ENCODE assay signal across 12 cellular contexts in the genomic region with DNA sequence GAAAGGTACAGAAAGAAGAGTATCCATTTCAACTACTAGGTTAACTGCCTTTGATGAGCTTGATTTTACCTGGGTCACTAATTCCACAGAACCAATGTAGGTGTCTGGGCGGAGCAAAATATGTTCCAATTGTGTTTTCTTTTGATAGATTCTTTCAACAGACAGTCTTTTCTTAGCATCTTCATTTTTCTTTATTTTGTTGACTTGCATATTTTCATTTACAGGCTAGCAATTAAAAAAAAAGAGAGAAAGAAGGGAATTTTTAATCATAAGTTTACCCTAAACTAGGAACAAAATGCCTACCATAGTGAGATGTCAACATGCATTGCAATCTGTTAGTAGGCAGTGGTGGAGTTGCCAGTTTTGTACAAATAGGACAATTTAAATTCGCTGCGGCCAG. TPM values are rescaled to one million over a fixed set of nuclear protein-coding genes. Genes with fewer than 3 reads are reported as not detected.
DNase-seq lines count a peak whose midpoint lies in the region; ATAC-seq, FAIRE-seq and TF ChIP-seq lines count a peak whose summit lies in the region.
"Had no signal": no experiment of that assay in that cellular context is flagged by ENCODE, and none has a peak within 500 bp of the region (broad histone marks: within the 10 kb centered on the region; RNA-seq: fewer than 3 reads in every experiment).

No MANE protein-coding gene starts in this region.

- no peak overlapping the region for H2BK12ac ChIP-seq in trophoblast cell (ENCODE audit: low read length)

- H4K8ac ChIP-seq in trophoblast cell (ENCODE audit: low read depth, low read length) = no peak overlapping the region

- H3K9ac ChIP-seq in endothelial cell of umbilical vein (replicated peaks; ENCODE audit: extremely low read depth, insufficient read depth, low read length) (peak overlapping the region; percentile 62), trophoblast cell (ENCODE audit: low read length) (no peak overlapping the region)

- H3K27ac ChIP-seq in Peyer's patch = no peak overlapping the region
- no peak overlapping the region for H3K27ac ChIP-seq in endothelial cell of umbilical vein (ENCODE audit: insufficient read depth, low read depth, low read length)
- no peak overlapping the region for H3K27ac ChIP-seq in trophoblast cell (ENCODE audit: low read depth, low read length)
- H3K27ac ChIP-seq: ascending aorta had no signal

- POLR2A ChIA-PET in activated CD4-positive, alpha-beta T cell treated with anti-CD3 and anti-CD28 coated beads for 36 hours (lab: Charles Lee) = interaction anchor here (0.7 to 3.0 kb wide), 8 partner anchors 10 to 1251 kb away, joined by 3 to 41 read pairs (median 6); no protein-coding TSS in a partner anchor
- POLR2A ChIA-PET in endothelial cell of umbilical vein (lab: Charles Lee) = no interaction called here

- H2BK120ac ChIP-seq in trophoblast cell (ENCODE audit: insufficient read depth, low read length, poor library complexity) = no peak overlapping the region

- H4K91ac ChIP-seq in trophoblast cell (ENCODE audit: low read depth, low read length) = no peak overlapping the region

- H3K27ac Mint-ChIP-seq in activated CD4-positive, alpha-beta T cell treated with anti-CD3 and anti-CD28 coated beads for 36 hours = peak overlapping the region; percentile 89

- peaks cover 42% of the 10 kb centered on the region for H3K36me3 Mint-ChIP-seq in activated CD4-positive, alpha-beta T cell treated with anti-CD3 and anti-CD28 coated beads for 36 hours (ENCODE audit: low read depth)

- H3K79me1 ChIP-seq in trophoblast cell (ENCODE audit: low read length) = peaks cover 3% of the 10 kb centered on the region

- H3K4me1 ChIP-seq in Peyer's patch (peaks cover 0 to 17% (median 0%) of the 10 kb centered on the region in 4 donors), endothelial cell of umbilical vein (ENCODE audit: control insufficient read depth, extremely low read depth, insufficient read depth, low read length) (peaks cover 25% of the 10 kb centered on the region), trophoblast cell (ENCODE audit: control insufficient read depth in 1 of 2, insufficient read depth in 2 of 2, low read length in 2 of 2) (no peaks in the 10 kb centered on the region)

- no peak for DNase-seq in activated CD4-positive, alpha-beta T cell treated with anti-CD3 and anti-CD28 coated beads for 36 hours
- no peak for DNase-seq in activated CD4-positive, alpha-beta T cell treated with anti-CD3 and anti-CD28 coated beads, Interleukin-2, amount 50 U/mL, for 4 hours
- DNase-seq in Peyer's patch (no peak), endothelial cell of umbilical vein (ENCODE audit: low read depth, low spot score) (no peak), trophoblast cell (no peak), NCI-H774 (lab: John Stamatoyannopoulos, UW) (no peak), SKM-1 treated with dmso at 0.1 percent for 144 hours (lab: John Stamatoyannopoulos, UW; ENCODE audit: unreplicated experiment) (no peak)
- DNase-seq: stimulated activated naive CD4-positive, alpha-beta T cell treated with Interleukin-2 at 50 U/mL for 16 hours had no signal

- dilution Hi-C loops in endothelial cell of umbilical vein (cut with MboI; ENCODE audit: extremely low pct_ligation_motif_present, low sequenced_read_pairs) = no loop called here

- H3K27me3 Mint-ChIP-seq in activated CD4-positive, alpha-beta T cell treated with anti-CD3 and anti-CD28 coated beads for 36 hours = no peaks in the 10 kb centered on the region

- H3K36me3 ChIP-seq in Peyer's patch (no peaks in the 10 kb centered on the region), endothelial cell of umbilical vein (ENCODE audit: control insufficient read depth in 2 of 2, extremely low read depth in 1 of 2, insufficient read depth in 2 of 2, low read length in 2 of 2) (peaks cover 0 to 6% of the 10 kb centered on the region in 2 experiments), trophoblast cell (ENCODE audit: control insufficient read depth in 1 of 2, insufficient read depth in 2 of 2, low read length in 2 of 2) (peaks cover 9 to 15% of the 10 kb centered on the region in 2 experiments)
- H3K36me3 ChIP-seq: ascending aorta had no signal

- no TSS peak for BruUV-seq in endothelial cell of umbilical vein (replicated peaks; lab: Mats Ljungman, UMichigan)

- H3K27me3 ChIP-seq in Peyer's patch (no peaks in the 10 kb centered on the region), endothelial cell of umbilical vein (ENCODE audit: control insufficient read depth in 2 of 2, insufficient read depth in 2 of 2, low read length in 2 of 2) (no peaks in the 10 kb centered on the region), trophoblast cell (ENCODE audit: insufficient read depth, low read length) (no peaks in the 10 kb centered on the region)
- H3K27me3 ChIP-seq: ascending aorta had no signal

- no peaks in the 10 kb centered on the region for H4K20me1 ChIP-seq in endothelial cell of umbilical vein (replicated peaks; ENCODE audit: control insufficient read depth, extremely low read depth, insufficient read depth, low read length)

- H3K23ac ChIP-seq in trophoblast cell (ENCODE audit: low read length) = no peak overlapping the region

- H3K18ac ChIP-seq in trophoblast cell (ENCODE audit: low read length) = no peak overlapping the region

- TF ChIP-seq POLR2A in Peyer's patch (IDR thresholded peaks at IDR 0.05) = no peak
- TF ChIP-seq POLR2A in endothelial cell of umbilical vein (IDR thresholded peaks at IDR 0.05; ENCODE audit: low read depth, low read length) = no peak

- peak overlapping the region; percentile 86 for H3K4me3 Mint-ChIP-seq in activated CD4-positive, alpha-beta T cell treated with anti-CD3 and anti-CD28 coated beads for 36 hours

- H3K79me2 ChIP-seq in endothelial cell of umbilical vein (ENCODE audit: control insufficient read depth, insufficient read depth, low read length) = peaks cover 39% of the 10 kb centered on the region
- H3K79me2 ChIP-seq in trophoblast cell (ENCODE audit: control insufficient read depth, insufficient read depth, low read length, poor library complexity) = peaks cover 6% of the 10 kb centered on the region

- CTCF ChIA-PET in activated CD4-positive, alpha-beta T cell treated with anti-CD3 and anti-CD28 coated beads for 36 hours (lab: Charles Lee) = interaction anchor here (0.6 to 10.0 kb wide), 19 partner anchors 8 to 640 kb away, joined by 3 to 124 read pairs (median 5); a partner anchor contains a TSS
- CTCF ChIA-PET in endothelial cell of umbilical vein (lab: Charles Lee) = interaction anchor here (1.3 to 6.5 kb wide), 10 partner anchors 10 to 218 kb away, joined by 3 to 91 read pairs (median 9); a partner anchor contains a TSS

- H2BK5ac ChIP-seq in trophoblast cell (ENCODE audit: low read depth, low read length, poor library complexity) = no peak overlapping the region

- no peak overlapping the region for H3K14ac ChIP-seq in trophoblast cell (ENCODE audit: low read length)

- H3K9me1 ChIP-seq in endothelial cell of umbilical vein (replicated peaks; ENCODE audit: control insufficient read depth, extremely low read depth, insufficient read depth, low read length) = no peaks in the 10 kb centered on the region

- H2AK5ac ChIP-seq in trophoblast cell (ENCODE audit: low read length) = no peak overlapping the region

- H4K12ac ChIP-seq in trophoblast cell (ENCODE audit: low read depth, low read length) = no peak overlapping the region

- TF ChIP-seq CTCF in Peyer's patch (IDR thresholded peaks at IDR 0.05) (no peak), endothelial cell of umbilical vein (IDR thresholded peaks at IDR 0.05; ENCODE audit: extremely low read depth in 1 of 2, insufficient read depth in 1 of 2, low read depth in 1 of 2, low read length in 2 of 2) (no peak)

- no CpG with 5 or more reads among the region's 3 CpGs for WGBS in trophoblast cell (ENCODE audit: extremely low coverage, insufficient coverage, insufficient read length)

- ATAC-seq in activated CD4-positive, alpha-beta T cell treated with anti-CD3 and anti-CD28 coated beads for 36 hours = no peak
- ATAC-seq in GM19467 (IDR thresholded peaks at IDR 0.05; ENCODE audit: unreplicated experiment) = no peak

- H3K9me3 ChIP-seq in Peyer's patch = no peaks in the 10 kb centered on the region
- H3K9me3 ChIP-seq in endothelial cell of umbilical vein (replicated peaks; ENCODE audit: control insufficient read depth, insufficient read depth, low read length) = no peaks in the 10 kb centered on the region
- no peaks in the 10 kb centered on the region for H3K9me3 ChIP-seq in trophoblast cell (ENCODE audit: insufficient read depth, low read depth, low read length)
- H3K9me3 ChIP-seq: ascending aorta had no signal

- H3K4me2 ChIP-seq in endothelial cell of umbilical vein (ENCODE audit: insufficient read depth, low read length) (peak overlapping the region; percentile 93), trophoblast cell (ENCODE audit: low read length) (peak overlapping the region; percentile 87)

- no peak overlapping the region for H2AFZ ChIP-seq in endothelial cell of umbilical vein (ENCODE audit: low read depth, low read length)
- H2AFZ ChIP-seq in trophoblast cell (ENCODE audit: insufficient read depth, low read length, poor library complexity) = no peak overlapping the region

- FAIRE-seq in endothelial cell of umbilical vein (lab: Jason Lieb, UNC) = peak; percentile 21

- intact Hi-C loops in activated CD4-positive, alpha-beta T cell treated with anti-CD3 and anti-CD28 coated beads for 36 hours (cut with DNase I, micrococcal nuclease) = loop anchor here in 1 of 2 experiments (1.0 to 5.0 kb wide), 6 partner anchors 27 to 319 kb away; a partner anchor contains a TSS
- intact Hi-C loops in endothelial cell of umbilical vein (cut with micrococcal nuclease) = loop anchor here (1.0 to 10.0 kb wide), 4 partner anchors 27 to 212 kb away; a partner anchor contains a TSS

- H3K4me3 ChIP-seq in Peyer's patch (peak overlapping the region in 3 of 4 donors; percentile 59 to 90 (median 71)), endothelial cell of umbilical vein (replicated peaks in 1 of 3; ENCODE audit: insufficient read depth in 1 of 3, low read depth in 1 of 3, low read length in 3 of 3) (peak overlapping the region; percentile 72 to 91 (median 73)), trophoblast cell (ENCODE audit: low read depth, low read length) (no peak overlapping the region)

- no peaks in the 10 kb centered on the region for H3K9me3 Mint-ChIP-seq in activated CD4-positive, alpha-beta T cell treated with anti-CD3 and anti-CD28 coated beads for 36 hours (ENCODE audit: low read depth)

- H3K4me1 Mint-ChIP-seq in activated CD4-positive, alpha-beta T cell treated with anti-CD3 and anti-CD28 coated beads for 36 hours = peaks cover 24% of the 10 kb centered on the region

- H3K4ac ChIP-seq in trophoblast cell (ENCODE audit: low read depth, low read length) = peak overlapping the region; percentile 80

RNA-seq across cellular contexts. Expression of a gene that starts 1.0 kb away (rescaled TPM):
- total RNA-seq in activated CD4-positive, alpha-beta T cell treated with anti-CD3 and anti-CD28 coated beads for 36 hours = 100 to 1,000 TPM; 245 to 322 TPM
- 10 to 100 TPM; 11.8 to 32.2 (median 16.5) TPM for total RNA-seq in Peyer's patch
- total RNA-seq in endothelial cell of umbilical vein = 149 and 160 TPM in 2 replicates
- 25.5 and 31.3 TPM in 2 replicates for polyA plus RNA-seq in endothelial cell of umbilical vein
- 47.0 and 56.2 TPM in 2 replicates for polyA plus RNA-seq in endothelial cell of umbilical vein (2011; cell fraction: cytosol; rRNA removed)
- polyA plus RNA-seq in endothelial cell of umbilical vein (2011; cell fraction: nucleus; rRNA removed) = 57.3 and 98.0 TPM in 2 replicates
- polyA plus RNA-seq in endothelial cell of umbilical vein (2012) = 48.2 and 143 TPM in 2 replicates
- polyA minus RNA-seq in endothelial cell of umbilical vein = 25.2 and 29.2 TPM in 2 replicates
- polyA minus RNA-seq in endothelial cell of umbilical vein (2011; cell fraction: cytosol; rRNA and poly(A)+ RNA removed) = 107 TPM
- polyA minus RNA-seq in endothelial cell of umbilical vein (2011; cell fraction: nucleus; rRNA and poly(A)+ RNA removed) = 26.2 and 41.6 TPM in 2 replicates
- polyA plus RNA-seq in trophoblast cell (2013) = 98.7 and 104 TPM in 2 replicates

RNA-seq across cellular contexts. Expression of a gene that starts 26.6 kb away (rescaled TPM):
- 10 to 100 TPM; 40.2 to 45.6 TPM for total RNA-seq in activated CD4-positive, alpha-beta T cell treated with anti-CD3 and anti-CD28 coated beads for 36 hours
- total RNA-seq in Peyer's patch = 100 to 1,000 TPM in 3 of 4 donors, 10 to 100 TPM in 1; 70.6 to 220 (median 133) TPM
- 585 and 618 TPM in 2 replicates for total RNA-seq in endothelial cell of umbilical vein
- polyA plus RNA-seq in endothelial cell of umbilical vein = 369 and 377 TPM in 2 replicates
- polyA plus RNA-seq in endothelial cell of umbilical vein (2011; cell fraction: cytosol; rRNA removed) = 416 and 442 TPM in 2 replicates
- 150 and 157 TPM in 2 replicates for polyA plus RNA-seq in endothelial cell of umbilical vein (2011; cell fraction: nucleus; rRNA removed)
- 404 and 527 TPM in 2 replicates for polyA plus RNA-seq in endothelial cell of umbilical vein (2012)
- polyA minus RNA-seq in endothelial cell of umbilical vein = 329 and 350 TPM in 2 replicates
- polyA minus RNA-seq in endothelial cell of umbilical vein (2011; cell fraction: cytosol; rRNA and poly(A)+ RNA removed) = not detected
- 59.6 and 64.4 TPM in 2 replicates for polyA minus RNA-seq in endothelial cell of umbilical vein (2011; cell fraction: nucleus; rRNA and poly(A)+ RNA removed)
- polyA plus RNA-seq in trophoblast cell (2013) = 68.1 and 68.9 TPM in 2 replicates

RNA-seq across cellular contexts. Expression of a gene that starts 52.1 kb away (rescaled TPM):
- total RNA-seq in activated CD4-positive, alpha-beta T cell treated with anti-CD3 and anti-CD28 coated beads for 36 hours = not detected
- total RNA-seq in Peyer's patch (1 to 10 TPM in 1 of 4 donors, not detected in 3; 1.6 TPM), endothelial cell of umbilical vein (0.39 and 0.40 TPM in 2 replicates)
- 0.10 TPM in 1 of 2 replicates, not detected in the other for polyA plus RNA-seq in endothelial cell of umbilical vein
- not detected in 2 replicates for polyA plus RNA-seq in endothelial cell of umbilical vein (2011; cell fraction: cytosol; rRNA removed)
- not detected in 2 replicates for polyA plus RNA-seq in endothelial cell of umbilical vein (2011; cell fraction: nucleus; rRNA removed)
- not detected in 2 replicates for polyA plus RNA-seq in endothelial cell of umbilical vein (2012)
- polyA minus RNA-seq in endothelial cell of umbilical vein = not detected in 2 replicates
- polyA minus RNA-seq in endothelial cell of umbilical vein (2011; cell fraction: cytosol; rRNA and poly(A)+ RNA removed) = not detected
- not detected in 2 replicates for polyA minus RNA-seq in endothelial cell of umbilical vein (2011; cell fraction: nucleus; rRNA and poly(A)+ RNA removed)
- polyA plus RNA-seq in trophoblast cell (2013) = 1.4 and 2.0 TPM in 2 replicates
- total RNA-seq: ascending aorta, myocyte, RPMI7951 had no signal
